ENCODE assay signal across 13 cellular contexts in the genomic region with DNA sequence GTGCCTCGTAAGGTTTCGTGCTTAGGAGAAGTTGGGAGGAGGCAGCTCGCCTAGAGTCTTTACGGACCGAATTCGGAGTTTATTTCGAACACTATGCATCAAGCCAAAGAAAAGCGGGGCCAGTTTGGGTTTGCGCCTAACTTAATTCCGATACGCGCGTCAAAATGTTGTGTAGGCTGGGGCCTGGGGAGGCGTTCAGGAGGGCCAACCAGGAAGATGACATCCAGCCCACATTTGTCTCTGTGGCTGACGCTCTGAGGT. TPM values are rescaled to one million over a fixed set of nuclear protein-coding genes. Genes with fewer than 3 reads are reported as not detected.
DNase-seq lines count a peak whose midpoint lies in the region; ATAC-seq, FAIRE-seq and TF ChIP-seq lines count a peak whose summit lies in the region.
"Had no signal": no experiment of that assay in that cellular context is flagged by ENCODE, and none has a peak within 500 bp of the region (broad histone marks: within the 10 kb centered on the region; RNA-seq: fewer than 3 reads in every experiment).

No MANE protein-coding gene starts in this region.

- TF ChIP-seq POLR2A in K562 (conservative IDR thresholded peaks at IDR 0.05) (no peak), H54 (IDR thresholded peaks at IDR 0.05; ENCODE audit: low read depth, low read length) (no peak)

- H3K36me3 Mint-ChIP-seq in naive B cell: peaks cover 0 to 6% of the 10 kb centered on the region in 2 donors

- no peak overlapping the region for H3K4me2 ChIP-seq in K562 (ENCODE audit: insufficient read depth, low read length)

- H3K4me1 ChIP-seq in right cardiac atrium (ENCODE audit: control insufficient read depth, insufficient read depth, low read length): peaks cover 5% of the 10 kb centered on the region
- peaks cover 0 to 14% of the 10 kb centered on the region in 2 experiments; a peak in 2 of 5 replicates for H3K4me1 ChIP-seq in K562 (replicated peaks in 1 of 2; ENCODE audit: control insufficient read depth in 2 of 2, insufficient read depth in 2 of 2, low read length in 2 of 2)
- H3K4me1 ChIP-seq: Caco-2 had no signal

- 6% methylated on average over 15 of the region's 15 CpGs for WGBS in right cardiac atrium
- 48% methylated on average over 15 of the region's 15 CpGs for WGBS in K562 (ENCODE audit: insufficient coverage, low coverage, missing lambda C conversion rate)

- TF ChIP-seq CTCF in K562 (IDR thresholded peaks at IDR 0.05 in 2 of 3, conservative IDR thresholded peaks at IDR 0.05 in 1 of 3; ENCODE audit: insufficient read depth in 2 of 3, low read depth in 1 of 3, low read length in 3 of 3): no peak

- DNase-seq in right cardiac atrium (no peak), left cardiac atrium (no peak), K562 (ENCODE audit: extremely low read depth in 1 of 4, low spot score in 3 of 4) (no peak), naive B cell (no peak), NCI-H82 treated with DMSO at 0.1 percent for 48 hours (lab: John Stamatoyannopoulos, UW; ENCODE audit: unreplicated experiment) (no peak), amygdala (lab: John Stamatoyannopoulos, UW) (no peak), H54 (ENCODE audit: insufficient read length, low spot score) (no peak)
- no peak for DNase-seq in activated CD8-positive, alpha-beta memory T cell treated with anti-CD3 and anti-CD28 coated beads, Interleukin-2, amount 50 U/mL, for 4 hours
- DNase-seq: Caco-2, cerebellar nuclear complex had no signal

- H3K9me3 ChIP-seq in right cardiac atrium (ENCODE audit: control insufficient read depth, low read length) (no peaks in the 10 kb centered on the region), K562 (replicated peaks; ENCODE audit: control insufficient read depth, insufficient read depth, low read depth, low read length) (no peaks in the 10 kb centered on the region)
- H3K9me3 ChIP-seq: Caco-2 had no signal

- peak overlapping the region; percentile 31 for H3K4me3 ChIP-seq in right cardiac atrium (ENCODE audit: low read length)
- no peak overlapping the region for H3K4me3 ChIP-seq in K562

- H3K4me1 Mint-ChIP-seq in naive B cell: peaks cover 3 to 29% (median 13%) of the 10 kb centered on the region in 3 donors

- peaks cover 0 to 21% (median 10%) of the 10 kb centered on the region in 7 donors for H3K9me3 Mint-ChIP-seq in naive B cell

- no peaks in the 10 kb centered on the region for H3K79me2 ChIP-seq in K562 (ENCODE audit: control insufficient read depth, insufficient read depth, low read length)

- POLR2A ChIA-PET in K562 (lab: Yijun Ruan, JAX): no interaction called here

- no peak for TF ChIP-seq RAD21 in K562 (CRISPR knock-in tag; conservative IDR thresholded peaks at IDR 0.05 in 1 of 2, IDR thresholded peaks at IDR 0.05 in 1 of 2)

- peak overlapping the region; percentile 47 to 86 (median 73) for H3K4me3 Mint-ChIP-seq in naive B cell

- peaks cover 6% of the 10 kb centered on the region; the same call in 1 of the 2 replicates for H4K20me1 ChIP-seq in K562 (replicated peaks; ENCODE audit: control insufficient read depth, insufficient read depth, low read length)

- H3K9ac ChIP-seq in K562 (ENCODE audit: insufficient read depth in 1 of 2, low read depth in 2 of 2, low read length in 2 of 2): no peak overlapping the region

- H2AFZ ChIP-seq in K562 (ENCODE audit: low read depth, low read length): no peak overlapping the region

- in situ Hi-C loops in K562 (cut with MboI): no loop called here

- no peak for TF ChIP-seq EP300 in K562 (IDR thresholded peaks at IDR 0.05; ENCODE audit: low read length)

- FAIRE-seq in K562 (lab: Jason Lieb, UNC): no peak
- FAIRE-seq in H54 (lab: Jason Lieb, UNC): no peak

- peaks cover 0 to 28% (median 15%) of the 10 kb centered on the region in 3 donors for H3K27me3 Mint-ChIP-seq in naive B cell

- no TSS peak for BruUV-seq in K562 (replicated peaks; lab: Mats Ljungman, UMichigan)

- H3K27ac ChIP-seq in right cardiac atrium (ENCODE audit: low read length) (no peak overlapping the region), K562 (ENCODE audit: extremely low read depth, low read depth, low read length) (no peak overlapping the region)

- ATAC-seq in right cardiac atrium (no peak), left cardiac atrium (no peak), K562 (no peak), naive B cell (ENCODE audit: low read depth in 2 of 2) (no peak)

- H3K27ac Mint-ChIP-seq in naive B cell: peak overlapping the region in 4 of 6 donors; percentile 33 to 91 (median 73)

- intact Hi-C loops in right cardiac atrium (cut with DNase I): no loop called here
- intact Hi-C loops in left cardiac atrium (cut with DNase I): no loop called here
- intact Hi-C loops in K562 (cut with micrococcal nuclease): no loop called here

- CTCF ChIA-PET in K562 (lab: Yijun Ruan, JAX; ENCODE audit: low intra/inter-chr PET ratio): no interaction called here

- no peaks in the 10 kb centered on the region for H3K9me1 ChIP-seq in K562 (ENCODE audit: control insufficient read depth, insufficient read depth, low read length)

- H3K36me3 ChIP-seq in K562 (ENCODE audit: control insufficient read depth, insufficient read depth, low read length): no peaks in the 10 kb centered on the region

- H3K27me3 ChIP-seq in right cardiac atrium (ENCODE audit: control insufficient read depth, insufficient read depth) (peaks cover 3% of the 10 kb centered on the region), K562 (ENCODE audit: control insufficient read depth in 2 of 2, insufficient read depth in 2 of 2, low read length in 2 of 2) (peaks cover 71 to 84% of the 10 kb centered on the region in 2 experiments; a peak in 4 of 5 replicates)

TF ChIP-seq in K562, 482 proteins besides CTCF, POLR2A, EP300 and RAD21:
- TF ChIP-seq DEAF1 (CRISPR knock-in tag; IDR thresholded peaks at IDR 0.05): no peak
- TF ChIP-seq HDGF (IDR thresholded peaks at IDR 0.05): no peak
- TF ChIP-seq HNRNPLL (IDR thresholded peaks at IDR 0.05; ENCODE audit: low read depth, low read length, poor library complexity, severe bottlenecking): peak; percentile 9

RNA-seq across cellular contexts. Expression of gene FOXD2, which starts 6.4 kb away (rescaled TPM):
- under 1 TPM in 2 of 4 donors, not detected in 2; 0.06 to 0.08 TPM for total RNA-seq in right cardiac atrium
- 0.05 TPM for polyA plus RNA-seq in right cardiac atrium
- total RNA-seq in left cardiac atrium: under 1 TPM; 0.06 to 0.08 TPM
- total RNA-seq in K562 (2011; cell fraction: chromatin; rRNA removed; ENCODE audit: low replicate concordance): 0.46 and 0.93 TPM in 2 replicates
- 1.2 TPM in 2 replicates for total RNA-seq in K562 (2011; cell fraction: nucleolus; rRNA removed)
- total RNA-seq in K562 (2011; cell fraction: nucleoplasm; rRNA removed): 0.66 and 0.84 TPM in 2 replicates
- 1.2 TPM in 2 replicates for total RNA-seq in K562 (2014; rRNA removed)
- 0.22 and 0.26 TPM in 2 replicates for total RNA-seq in K562 (2014; rRNA removed; fragmentation: Illumina TruSeq; extraction: Trizol)
- 0.26 and 0.33 TPM in 2 replicates for total RNA-seq in K562 (2015; rRNA removed; fragmentation: Illumina TruSeq; extraction: Trizol)
- 0.86 and 1.2 TPM in 2 replicates for total RNA-seq in K562 (2021)
- 0.15 and 0.27 TPM in 2 replicates for polyA plus RNA-seq in K562 (2011; rRNA removed)
- polyA plus RNA-seq in K562 (2011; cell fraction: cytosol; rRNA removed): 0.19 and 0.52 TPM in 2 replicates
- polyA plus RNA-seq in K562 (2011; cell fraction: nucleus; rRNA removed): 0.79 and 1.2 TPM in 2 replicates
- polyA plus RNA-seq in K562 (2012): 1.7 and 2.8 TPM in 2 replicates
- polyA plus RNA-seq in K562 (2014; fragmentation: Illumina TruSeq; extraction: Trizol): 0.19 and 0.22 TPM in 2 replicates
- polyA plus RNA-seq in K562 (2014; fragmentation: Nextera tagmentation; extraction: Ambion mirVana): under 1 TPM; 0.06 to 0.07 TPM
- 0.46 and 0.53 TPM in 2 replicates for polyA plus RNA-seq in K562 (2014; rRNA removed)
- 0.12 and 0.14 TPM in 2 replicates for polyA minus RNA-seq in K562 (2011; rRNA and poly(A)+ RNA removed)
- 0.29 and 0.64 TPM in 2 replicates for polyA minus RNA-seq in K562 (2011; cell fraction: cytosol; rRNA and poly(A)+ RNA removed)
- 0.67 and 1.00 TPM in 2 replicates for polyA minus RNA-seq in K562 (2011; cell fraction: nucleus; rRNA and poly(A)+ RNA removed)
- under 1 TPM in 5 of 6 donors, not detected in 1; 0.05 to 0.37 (median 0.07) TPM for polyA plus RNA-seq in naive B cell (ENCODE audit: low read depth in 6 of 6)

RNA-seq across cellular contexts. Expression of gene FOXE3, which starts 28.2 kb away (rescaled TPM):
- total RNA-seq in right cardiac atrium: not detected
- not detected for polyA plus RNA-seq in right cardiac atrium
- total RNA-seq in left cardiac atrium: not detected
- total RNA-seq in K562 (2011; cell fraction: chromatin; rRNA removed; ENCODE audit: low replicate concordance): not detected in 2 replicates
- not detected in 2 replicates for total RNA-seq in K562 (2011; cell fraction: nucleolus; rRNA removed)
- total RNA-seq in K562 (2011; cell fraction: nucleoplasm; rRNA removed): not detected in 2 replicates
- not detected in 2 replicates for total RNA-seq in K562 (2014; rRNA removed)
- total RNA-seq in K562 (2014; rRNA removed; fragmentation: Illumina TruSeq; extraction: Trizol): not detected in 2 replicates
- not detected in 2 replicates for total RNA-seq in K562 (2015; rRNA removed; fragmentation: Illumina TruSeq; extraction: Trizol)
- total RNA-seq in K562 (2021): not detected in 2 replicates
- polyA plus RNA-seq in K562 (2011; rRNA removed): not detected in 2 replicates
- not detected in 2 replicates for polyA plus RNA-seq in K562 (2011; cell fraction: cytosol; rRNA removed)
- 0.10 TPM in 1 of 2 replicates, not detected in the other for polyA plus RNA-seq in K562 (2011; cell fraction: nucleus; rRNA removed)
- 0.04 TPM in 1 of 2 replicates, not detected in the other for polyA plus RNA-seq in K562 (2012)
- polyA plus RNA-seq in K562 (2014; fragmentation: Illumina TruSeq; extraction: Trizol): not detected in 2 replicates
- polyA plus RNA-seq in K562 (2014; fragmentation: Nextera tagmentation; extraction: Ambion mirVana): not detected
- not detected in 2 replicates for polyA plus RNA-seq in K562 (2014; rRNA removed)
- polyA minus RNA-seq in K562 (2011; rRNA and poly(A)+ RNA removed): not detected in 2 replicates
- not detected in 2 replicates for polyA minus RNA-seq in K562 (2011; cell fraction: cytosol; rRNA and poly(A)+ RNA removed)
- polyA minus RNA-seq in K562 (2011; cell fraction: nucleus; rRNA and poly(A)+ RNA removed): not detected in 2 replicates
- polyA plus RNA-seq in naive B cell (ENCODE audit: low read depth in 6 of 6): not detected
- total RNA-seq: Caco-2, glomerular endothelial cell, RPMI7951, subcutaneous adipose tissue had no signal
